26 cellular contexts compared by ENCODE assay signal in the genomic region with DNA sequence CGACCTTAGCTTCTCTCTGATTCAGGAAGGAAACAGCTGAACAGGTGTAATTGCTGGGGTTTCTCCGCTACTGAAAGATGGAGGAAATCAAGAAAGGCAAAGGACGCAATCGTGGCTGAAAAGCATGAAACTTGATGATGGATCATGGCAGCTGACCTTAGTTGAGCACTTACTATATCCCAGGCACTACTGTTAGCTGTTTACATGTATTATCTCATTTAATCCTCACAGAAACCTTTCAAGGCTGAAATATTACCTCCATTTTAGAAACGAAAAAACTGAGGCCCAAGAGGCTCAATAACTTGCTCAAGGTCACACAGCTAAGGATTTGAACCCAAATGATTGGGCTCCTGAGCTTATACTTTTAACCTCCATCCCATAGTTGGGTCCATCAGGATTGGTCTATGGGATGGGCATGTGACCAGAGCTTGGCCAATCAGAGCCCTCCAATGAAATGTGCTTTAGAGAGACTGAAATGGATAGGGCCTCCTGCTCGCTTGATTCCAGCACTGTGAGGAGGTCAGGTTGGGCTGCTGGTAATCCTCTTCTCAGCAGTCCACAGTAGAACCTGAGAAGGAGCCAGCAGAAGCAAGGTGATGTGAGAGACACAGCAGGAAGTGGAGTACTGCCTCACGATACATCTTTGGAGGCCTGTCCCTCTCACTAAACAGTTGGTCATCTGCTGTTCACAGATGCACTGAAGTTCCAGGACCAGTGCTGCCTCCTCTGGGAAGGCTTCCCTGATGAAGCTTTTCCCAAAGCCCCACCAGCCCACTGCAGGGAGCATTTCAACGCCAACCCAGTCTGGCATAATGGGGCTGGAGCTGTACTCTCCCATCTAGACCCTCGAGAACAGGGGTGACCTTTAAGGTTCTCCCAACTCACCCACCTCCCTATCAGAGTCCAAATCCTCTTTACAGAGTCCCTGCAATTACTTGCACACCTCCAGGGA. TPM values are rescaled to one million over a fixed set of nuclear protein-coding genes. Genes with fewer than 3 reads are reported as not detected.
A peak's percentile ranks its signal among the peaks of the same experiment; 100 is the strongest.
DNase-seq lines count a peak whose midpoint lies in the region; FAIRE-seq and TF ChIP-seq lines count a peak whose summit lies in the region.
"Had no signal": no experiment of that assay in that cellular context is flagged by ENCODE, and none has a peak within 500 bp of the region (broad histone marks: within the 10 kb centered on the region; RNA-seq: fewer than 3 reads in every experiment).

No MANE protein-coding gene starts in this region.

- DNase-seq in NCI-H82 (lab: John Stamatoyannopoulos, UW) (peak; percentile 34), NCI-H82 treated with DMSO at 0.1 percent for 48 hours (lab: John Stamatoyannopoulos, UW; ENCODE audit: unreplicated experiment) (no peak), bronchial epithelial cell (ENCODE audit: low read depth) (no peak), trophoblast cell (no peak), SJCRH30 (no peak), thyroid gland (no peak)
- DNase-seq in activated T-helper 1 cell treated with anti-CD3 and anti-CD28 coated beads, Interleukin-12 subunit alpha, Interleukin-12 subunit beta, Interleukin-2, Interleukin-4 antibody, amounts not matched to agents 30 ng/mL and 10 ng/mL and 1 ng/mL, durations not matched to agents 14 hours and 24 hours and 36 hours (ENCODE audit: low spot score), result no peak
- DNase-seq: activated CD4-positive, alpha-beta T cell treated with anti-CD3 and anti-CD28 coated beads, Interleukin-2, amount 50 U/mL, for 48 hours; activated T-cell treated with anti-CD3 and anti-CD28 coated beads for 4 hours; body of pancreas; DMS53; gastrocnemius medialis; GM23248; hypothalamus; lower lobe of right lung; mucosa of descending colon; MV-4-11; NCI-H524; nephron progenitor cell; upper lobe of left lung had no signal

- H2BK5ac ChIP-seq in trophoblast cell (ENCODE audit: low read depth, low read length, poor library complexity), result no peak overlapping the region

- H3K14ac ChIP-seq in trophoblast cell (ENCODE audit: low read length), result no peak overlapping the region

- peaks cover 10% of the 10 kb centered on the region for H3K36me3 Mint-ChIP-seq in activated T-helper 1 cell treated with anti-CD3 and anti-CD28 coated beads, Interleukin-12 subunit alpha, Interleukin-12 subunit beta, Interleukin-2, Interleukin-4 antibody, amounts not matched to agents 30 ng/mL and 10 ng/mL and 1 ng/mL, durations not matched to agents 14 hours and 24 hours and 36 hours (ENCODE audit: low read depth)

- H3K79me2 ChIP-seq in trophoblast cell (ENCODE audit: control insufficient read depth, insufficient read depth, low read length, poor library complexity), result no peaks in the 10 kb centered on the region

- H3K4me3 ChIP-seq in HEK293 (ENCODE audit: low read depth, low read length), result no peak overlapping the region
- H3K4me3 ChIP-seq in bronchial epithelial cell (ENCODE audit: low read depth, low read length), result no peak overlapping the region
- H3K4me3 ChIP-seq in trophoblast cell (ENCODE audit: low read depth, low read length), result no peak overlapping the region
- H3K4me3 ChIP-seq in SJCRH30, result no peak overlapping the region
- H3K4me3 ChIP-seq in thyroid gland (replicated peaks in 1 of 3), result no peak overlapping the region
- H3K4me3 ChIP-seq: body of pancreas, gastrocnemius medialis, GM23248, lower lobe of right lung, mucosa of descending colon, SK-N-MC, upper lobe of left lung had no signal

- TF ChIP-seq POLR2A in thyroid gland (IDR thresholded peaks at IDR 0.05), result no peak

- no peak overlapping the region for H3K4me2 ChIP-seq in trophoblast cell (ENCODE audit: low read length)

- H3K18ac ChIP-seq in trophoblast cell (ENCODE audit: low read length), result no peak overlapping the region

- H3K4ac ChIP-seq in trophoblast cell (ENCODE audit: low read depth, low read length), result peak overlapping the region; percentile 21

- H3K27ac ChIP-seq in HEK293 (ENCODE audit: extremely low read depth, low read depth, low read length), result no peak overlapping the region
- no peak overlapping the region for H3K27ac ChIP-seq in trophoblast cell (ENCODE audit: low read depth, low read length)
- H3K27ac ChIP-seq in SJCRH30, result no peak overlapping the region
- H3K27ac ChIP-seq in thyroid gland, result no peak overlapping the region
- H3K27ac ChIP-seq: 22Rv1, body of pancreas, gastrocnemius medialis, GM23248, lower lobe of right lung, SK-N-MC, upper lobe of left lung had no signal

- POLR2A ChIA-PET in HEK293 (lab: Yijun Ruan, JAX), result interaction anchor here (1.0 kb wide), 1 partner anchor 10 kb away, joined by 3 read pairs; the partner anchor contains the start of gene CLN6

- no peaks in the 10 kb centered on the region for H3K9me3 Mint-ChIP-seq in activated T-helper 1 cell treated with anti-CD3 and anti-CD28 coated beads, Interleukin-12 subunit alpha, Interleukin-12 subunit beta, Interleukin-2, Interleukin-4 antibody, amounts not matched to agents 30 ng/mL and 10 ng/mL and 1 ng/mL, durations not matched to agents 14 hours and 24 hours and 36 hours

- CTCF ChIA-PET in HEK293 (lab: Yijun Ruan, JAX), result interaction anchor here (0.5 to 1.7 kb wide), 3 partner anchors 9 to 319 kb away, joined by 3 to 8 read pairs (median 4); no protein-coding TSS in a partner anchor

- no peak overlapping the region for H2AFZ ChIP-seq in trophoblast cell (ENCODE audit: insufficient read depth, low read length, poor library complexity)
- H2AFZ ChIP-seq: GM23248 had no signal

- TF ChIP-seq CTCF in HEK293 (tag by site-specific recombination; IDR thresholded peaks at IDR 0.05), result no peak
- TF ChIP-seq CTCF in bronchial epithelial cell (IDR thresholded peaks at IDR 0.05; ENCODE audit: insufficient read depth, low read length, severe bottlenecking), result no peak
- no peak for TF ChIP-seq CTCF in thyroid gland (IDR thresholded peaks at IDR 0.05)

- no peak overlapping the region for H4K91ac ChIP-seq in trophoblast cell (ENCODE audit: low read depth, low read length)

- no peak overlapping the region for H3K9ac ChIP-seq in trophoblast cell (ENCODE audit: low read length)
- H3K9ac ChIP-seq: GM23248 had no signal

- H4K8ac ChIP-seq in trophoblast cell (ENCODE audit: low read depth, low read length), result no peak overlapping the region

- no peak overlapping the region for H2AK5ac ChIP-seq in trophoblast cell (ENCODE audit: low read length)

- no CpG with 5 or more reads among the region's 9 CpGs for WGBS in trophoblast cell (ENCODE audit: extremely low coverage, insufficient coverage, insufficient read length)
- WGBS in thyroid gland, 2 donors, result 90 to 97% methylated on average over 9 of the region's 9 CpGs

- H3K27me3 ChIP-seq in bronchial epithelial cell (ENCODE audit: control insufficient read depth, insufficient read depth, low read length), result no peaks in the 10 kb centered on the region
- no peaks in the 10 kb centered on the region for H3K27me3 ChIP-seq in trophoblast cell (ENCODE audit: insufficient read depth, low read length)
- no peaks in the 10 kb centered on the region for H3K27me3 ChIP-seq in SJCRH30
- no peaks in the 10 kb centered on the region for H3K27me3 ChIP-seq in thyroid gland
- H3K27me3 ChIP-seq: body of pancreas, gastrocnemius medialis, upper lobe of left lung had no signal

- H2BK12ac ChIP-seq in trophoblast cell (ENCODE audit: low read length), result no peak overlapping the region

- H3K36me3 ChIP-seq in HEK293 (ENCODE audit: control insufficient read depth in 2 of 2, insufficient read depth in 1 of 2, low read length in 2 of 2), result peaks cover 16 to 60% of the 10 kb centered on the region in 2 experiments
- peaks cover 1% of the 10 kb centered on the region for H3K36me3 ChIP-seq in bronchial epithelial cell (ENCODE audit: control insufficient read depth, insufficient read depth, low read length)
- H3K36me3 ChIP-seq in trophoblast cell (ENCODE audit: control insufficient read depth in 1 of 2, insufficient read depth in 2 of 2, low read length in 2 of 2), result peaks cover 5 to 8% of the 10 kb centered on the region in 2 experiments
- H3K36me3 ChIP-seq in SJCRH30, result peaks cover 49% of the 10 kb centered on the region
- H3K36me3 ChIP-seq in thyroid gland, result peaks cover 0 to 4% of the 10 kb centered on the region in 2 donors

- peak; percentile 28 for FAIRE-seq in bronchial epithelial cell (lab: Jason Lieb, UNC)
- FAIRE-seq: G401.6, GM18507, islet of Langerhans had no signal

- peaks cover 5% of the 10 kb centered on the region for H3K4me1 Mint-ChIP-seq in activated T-helper 1 cell treated with anti-CD3 and anti-CD28 coated beads, Interleukin-12 subunit alpha, Interleukin-12 subunit beta, Interleukin-2, Interleukin-4 antibody, amounts not matched to agents 30 ng/mL and 10 ng/mL and 1 ng/mL, durations not matched to agents 14 hours and 24 hours and 36 hours (ENCODE audit: low read depth)
- H3K4me1 Mint-ChIP-seq: nephron progenitor cell had no signal

- H3K23ac ChIP-seq in trophoblast cell (ENCODE audit: low read length), result no peak overlapping the region

- H3K79me1 ChIP-seq in trophoblast cell (ENCODE audit: low read length), result no peaks in the 10 kb centered on the region

- H3K9me3 ChIP-seq in HEK293 (ENCODE audit: control insufficient read depth, insufficient read depth, low read depth, low read length) (no peaks in the 10 kb centered on the region), trophoblast cell (ENCODE audit: insufficient read depth, low read depth, low read length) (peaks cover 2% of the 10 kb centered on the region), SJCRH30 (replicated peaks) (no peaks in the 10 kb centered on the region), thyroid gland (no peaks in the 10 kb centered on the region)
- H3K9me3 ChIP-seq: body of pancreas, gastrocnemius medialis, lower lobe of right lung, mucosa of descending colon, upper lobe of left lung had no signal

- no peaks in the 10 kb centered on the region for H3K27me3 Mint-ChIP-seq in activated T-helper 1 cell treated with anti-CD3 and anti-CD28 coated beads, Interleukin-12 subunit alpha, Interleukin-12 subunit beta, Interleukin-2, Interleukin-4 antibody, amounts not matched to agents 30 ng/mL and 10 ng/mL and 1 ng/mL, durations not matched to agents 14 hours and 24 hours and 36 hours (ENCODE audit: insufficient read depth)

- H3K27ac Mint-ChIP-seq in activated T-helper 1 cell treated with anti-CD3 and anti-CD28 coated beads, Interleukin-12 subunit alpha, Interleukin-12 subunit beta, Interleukin-2, Interleukin-4 antibody, amounts not matched to agents 30 ng/mL and 10 ng/mL and 1 ng/mL, durations not matched to agents 14 hours and 24 hours and 36 hours, result no peak overlapping the region
- H3K27ac Mint-ChIP-seq: nephron progenitor cell had no signal

- no peak overlapping the region for H3K4me3 Mint-ChIP-seq in activated T-helper 1 cell treated with anti-CD3 and anti-CD28 coated beads, Interleukin-12 subunit alpha, Interleukin-12 subunit beta, Interleukin-2, Interleukin-4 antibody, amounts not matched to agents 30 ng/mL and 10 ng/mL and 1 ng/mL, durations not matched to agents 14 hours and 24 hours and 36 hours
- H3K4me3 Mint-ChIP-seq: nephron progenitor cell had no signal

- H3K4me1 ChIP-seq in HEK293 (ENCODE audit: control insufficient read depth, insufficient read depth, low read length) (no peaks in the 10 kb centered on the region), trophoblast cell (ENCODE audit: control insufficient read depth in 1 of 2, insufficient read depth in 2 of 2, low read length in 2 of 2) (no peaks in the 10 kb centered on the region), SJCRH30 (no peaks in the 10 kb centered on the region), thyroid gland (peaks cover 0 to 5% of the 10 kb centered on the region in 2 donors)
- H3K4me1 ChIP-seq: body of pancreas, gastrocnemius medialis had no signal

- no peak overlapping the region for H4K12ac ChIP-seq in trophoblast cell (ENCODE audit: low read depth, low read length)

- no peak overlapping the region for H2BK120ac ChIP-seq in trophoblast cell (ENCODE audit: insufficient read depth, low read length, poor library complexity)

- intact Hi-C loops in thyroid gland (cut with DNase I), result loop anchor here (10.0 kb wide), 1 partner anchor 164 kb away; the partner anchor contains the start of gene PIAS1
- intact Hi-C loops in activated T-helper 1 cell treated with anti-CD3 and anti-CD28 coated beads, Interleukin-12 subunit alpha, Interleukin-12 subunit beta, Interleukin-2, Interleukin-4 antibody, amounts not matched to agents 30 ng/mL and 10 ng/mL and 1 ng/mL, durations not matched to agents 14 hours and 24 hours and 36 hours (cut with micrococcal nuclease), result no loop called here

RNA-seq across cellular contexts. Expression of gene CLN6, which starts 10.4 kb away (rescaled TPM):
- total RNA-seq in bronchial epithelial cell (6.1 and 8.2 TPM in 2 replicates), thyroid gland (10 to 100 TPM; 24.8 to 34.3 (median 32.4) TPM)
- polyA plus RNA-seq in trophoblast cell (2013), result 18.5 and 21.2 TPM in 2 replicates
- total RNA-seq in SJCRH30 (2014; rRNA removed; shearing (Covaris generic)), result 62.2 and 82.7 TPM in 2 replicates
- 95.3 and 98.3 TPM in 2 replicates for total RNA-seq in activated T-helper 1 cell treated with anti-CD3 and anti-CD28 coated beads, Interleukin-12 subunit alpha, Interleukin-12 subunit beta, Interleukin-2, Interleukin-4 antibody, amounts not matched to agents 30 ng/mL and 10 ng/mL and 1 ng/mL, durations not matched to agents 14 hours and 24 hours and 36 hours

RNA-seq across cellular contexts. Expression of gene CALML4, which starts 14.0 kb away (rescaled TPM):
- total RNA-seq in bronchial epithelial cell (4.5 and 6.4 TPM in 2 replicates), thyroid gland (1 to 10 TPM; 3.0 to 5.1 (median 3.8) TPM)
- polyA plus RNA-seq in trophoblast cell (2013), result 9.6 and 10.6 TPM in 2 replicates
- 5.0 and 7.5 TPM in 2 replicates for total RNA-seq in SJCRH30 (2014; rRNA removed; shearing (Covaris generic))
- total RNA-seq in activated T-helper 1 cell treated with anti-CD3 and anti-CD28 coated beads, Interleukin-12 subunit alpha, Interleukin-12 subunit beta, Interleukin-2, Interleukin-4 antibody, amounts not matched to agents 30 ng/mL and 10 ng/mL and 1 ng/mL, durations not matched to agents 14 hours and 24 hours and 36 hours, result 12.1 and 13.1 TPM in 2 replicates

RNA-seq across cellular contexts. Expression of gene FEM1B, which starts 58.4 kb away (rescaled TPM):
- total RNA-seq in bronchial epithelial cell (73.5 and 94.2 TPM in 2 replicates), thyroid gland (10 to 100 TPM; 43.2 to 60.4 (median 45.2) TPM)
- polyA plus RNA-seq in trophoblast cell (2013), result 26.2 and 26.9 TPM in 2 replicates
- 63.3 and 67.0 TPM in 2 replicates for total RNA-seq in SJCRH30 (2014; rRNA removed; shearing (Covaris generic))
- 42.8 and 49.4 TPM in 2 replicates for total RNA-seq in activated T-helper 1 cell treated with anti-CD3 and anti-CD28 coated beads, Interleukin-12 subunit alpha, Interleukin-12 subunit beta, Interleukin-2, Interleukin-4 antibody, amounts not matched to agents 30 ng/mL and 10 ng/mL and 1 ng/mL, durations not matched to agents 14 hours and 24 hours and 36 hours
